In the genomic region with DNA sequence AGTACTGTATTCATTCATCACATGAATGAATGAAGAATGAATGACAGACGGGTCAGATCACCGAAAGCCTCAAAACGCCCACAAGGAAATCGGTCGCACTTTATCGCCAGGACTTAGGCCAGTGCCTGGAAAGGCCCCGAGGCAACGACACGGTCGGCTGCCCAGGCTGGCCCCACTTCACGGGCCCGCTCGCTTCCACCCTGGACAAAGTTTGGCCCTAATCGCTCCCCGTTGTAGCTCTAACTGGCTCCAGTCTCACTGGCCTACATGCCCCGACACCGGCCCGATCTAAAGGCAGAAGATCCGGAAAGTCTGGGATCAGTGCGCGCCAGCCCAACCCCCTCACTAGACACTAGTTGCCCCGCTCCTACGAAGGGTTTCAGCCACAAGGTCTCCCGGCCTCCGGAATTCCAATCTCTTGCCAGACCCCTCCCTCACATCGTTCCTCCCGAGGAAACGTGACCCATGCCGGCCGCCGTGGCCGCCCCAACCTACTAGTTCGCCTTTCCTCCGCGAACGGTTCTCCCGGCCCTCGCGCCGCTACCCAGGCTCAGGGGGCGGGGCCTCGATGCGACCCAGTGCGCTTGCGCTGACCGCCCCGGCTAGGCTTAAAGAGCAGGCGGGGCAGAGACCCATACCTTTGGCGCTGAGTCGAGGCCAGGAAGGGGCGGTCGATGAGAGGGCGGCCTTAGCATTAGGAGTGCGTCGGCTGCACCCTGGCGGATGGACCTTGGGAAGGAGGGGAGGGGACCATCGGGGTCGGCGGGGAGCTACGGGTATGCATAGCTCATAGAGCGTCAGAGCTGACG, we compare ENCODE assay signal across 1 cellular context.
TF ChIP-seq lines count a peak whose summit lies in the region.

Gene GSS (minus strand): TSS at position 575 of the 809 bp plus-strand sequence. CDS start 3,954 bp downstream, outside the sequence.
Gene MYH7B (plus strand): TSS at position 637 of the 809 bp plus-strand sequence. CDS start 22,138 bp downstream, outside the sequence.

TF ChIP-seq in HEK293, 187 proteins besides CTCF, POLR2A, EP300 and RAD21 (continued from another document and continues in another):
- TF ChIP-seq ZNF266 (tag by site-specific recombination; IDR thresholded peaks at IDR 0.05; ENCODE audit: low read depth) = no peak
- no peak for TF ChIP-seq ZBTB49 (tag by site-specific recombination; IDR thresholded peaks at IDR 0.05; ENCODE audit: low read depth)
- peak; percentile 85 for TF ChIP-seq ZEB2 (tag by site-specific recombination; IDR thresholded peaks at IDR 0.05)
- peak; percentile 85; the same call in 1 of the 2 replicates for TF ChIP-seq KLF8 (tag by site-specific recombination; IDR thresholded peaks at IDR 0.05)
- no peak for TF ChIP-seq ZNF560 (tag by site-specific recombination; IDR thresholded peaks at IDR 0.05; ENCODE audit: borderline replicate concordance)
- peak; percentile 89 for TF ChIP-seq ZNF600 (tag by site-specific recombination; IDR thresholded peaks at IDR 0.05)
- no peak for TF ChIP-seq SALL2 (tag by site-specific recombination; IDR thresholded peaks at IDR 0.05; ENCODE audit: borderline replicate concordance)
- TF ChIP-seq ZNF138 (tag by site-specific recombination; IDR thresholded peaks at IDR 0.05; ENCODE audit: borderline replicate concordance) = no peak
- 0 out of 2 replicates have a peak, but pooled peaks have one; percentile 36 for TF ChIP-seq ZSCAN4 (tag by site-specific recombination; IDR thresholded peaks at IDR 0.05)
- no peak for TF ChIP-seq GLIS1 (tag by site-specific recombination; IDR thresholded peaks at IDR 0.05)
- TF ChIP-seq, protein P1, sequence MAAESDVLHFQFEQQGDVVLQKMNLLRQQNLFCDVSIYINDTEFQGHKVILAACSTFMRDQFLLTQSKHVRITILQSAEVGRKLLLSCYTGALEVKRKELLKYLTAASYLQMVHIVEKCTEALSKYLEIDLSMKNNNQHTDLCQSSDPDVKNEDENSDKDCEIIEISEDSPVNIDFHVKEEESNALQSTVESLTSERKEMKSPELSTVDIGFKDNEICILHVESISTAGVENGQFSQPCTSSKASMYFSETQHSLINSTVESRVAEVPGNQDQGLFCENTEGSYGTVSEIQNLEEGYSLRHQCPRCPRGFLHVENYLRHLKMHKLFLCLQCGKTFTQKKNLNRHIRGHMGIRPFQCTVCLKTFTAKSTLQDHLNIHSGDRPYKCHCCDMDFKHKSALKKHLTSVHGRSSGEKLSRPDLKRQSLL (tag by site-specific recombination; IDR thresholded peaks at IDR 0.05) = peak; percentile 50; the same call in 1 of the 2 replicates
- TF ChIP-seq TRIM28 (IDR thresholded peaks at IDR 0.05; ENCODE audit: borderline replicate concordance, low read length) = no peak; the same call in 1 of the 2 replicates
- TF ChIP-seq KLF7 (tag by site-specific recombination; IDR thresholded peaks at IDR 0.05; ENCODE audit: borderline replicate concordance) = no peak
- TF ChIP-seq SP2 (tag by site-specific recombination; IDR thresholded peaks at IDR 0.05) = peak; percentile 93
- TF ChIP-seq, protein P2, sequence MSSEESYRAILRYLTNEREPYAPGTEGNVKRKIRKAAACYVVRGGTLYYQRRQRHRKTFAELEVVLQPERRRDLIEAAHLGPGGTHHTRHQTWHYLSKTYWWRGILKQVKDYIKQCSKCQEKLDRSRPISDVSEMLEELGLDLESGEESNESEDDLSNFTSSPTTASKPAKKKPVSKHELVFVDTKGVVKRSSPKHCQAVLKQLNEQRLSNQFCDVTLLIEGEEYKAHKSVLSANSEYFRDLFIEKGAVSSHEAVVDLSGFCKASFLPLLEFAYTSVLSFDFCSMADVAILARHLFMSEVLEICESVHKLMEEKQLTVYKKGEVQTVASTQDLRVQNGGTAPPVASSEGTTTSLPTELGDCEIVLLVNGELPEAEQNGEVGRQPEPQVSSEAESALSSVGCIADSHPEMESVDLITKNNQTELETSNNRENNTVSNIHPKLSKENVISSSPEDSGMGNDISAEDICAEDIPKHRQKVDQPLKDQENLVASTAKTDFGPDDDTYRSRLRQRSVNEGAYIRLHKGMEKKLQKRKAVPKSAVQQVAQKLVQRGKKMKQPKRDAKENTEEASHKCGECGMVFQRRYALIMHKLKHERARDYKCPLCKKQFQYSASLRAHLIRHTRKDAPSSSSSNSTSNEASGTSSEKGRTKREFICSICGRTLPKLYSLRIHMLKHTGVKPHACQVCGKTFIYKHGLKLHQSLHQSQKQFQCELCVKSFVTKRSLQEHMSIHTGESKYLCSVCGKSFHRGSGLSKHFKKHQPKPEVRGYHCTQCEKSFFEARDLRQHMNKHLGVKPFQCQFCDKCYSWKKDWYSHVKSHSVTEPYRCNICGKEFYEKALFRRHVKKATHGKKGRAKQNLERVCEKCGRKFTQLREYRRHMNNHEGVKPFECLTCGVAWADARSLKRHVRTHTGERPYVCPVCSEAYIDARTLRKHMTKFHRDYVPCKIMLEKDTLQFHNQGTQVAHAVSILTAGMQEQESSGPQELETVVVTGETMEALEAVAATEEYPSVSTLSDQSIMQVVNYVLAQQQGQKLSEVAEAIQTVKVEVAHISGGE (tag by site-specific recombination; conservative IDR thresholded peaks at IDR 0.05; ENCODE audit: low read depth) = no peak; the same call in none of the 2 replicates
- peak; percentile 28; the same call in 1 of the 2 replicates for TF ChIP-seq ZIC2 (tag by site-specific recombination; IDR thresholded peaks at IDR 0.05)
- TF ChIP-seq OVOL3 (tag by site-specific recombination; IDR thresholded peaks at IDR 0.05) = peak; percentile 88
- TF ChIP-seq, protein P3, sequence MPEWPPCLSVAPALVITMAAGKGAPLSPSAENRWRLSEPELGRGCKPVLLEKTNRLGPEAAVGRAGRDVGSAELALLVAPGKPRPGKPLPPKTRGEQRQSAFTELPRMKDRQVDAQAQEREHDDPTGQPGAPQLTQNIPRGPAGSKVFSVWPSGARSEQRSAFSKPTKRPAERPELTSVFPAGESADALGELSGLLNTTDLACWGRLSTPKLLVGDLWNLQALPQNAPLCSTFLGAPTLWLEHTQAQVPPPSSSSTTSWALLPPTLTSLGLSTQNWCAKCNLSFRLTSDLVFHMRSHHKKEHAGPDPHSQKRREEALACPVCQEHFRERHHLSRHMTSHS (tag by site-specific recombination; IDR thresholded peaks at IDR 0.05) = no peak
- 0 out of 2 replicates have a peak, but pooled peaks have one; percentile 19 for TF ChIP-seq FEZF1 (tag by site-specific recombination; IDR thresholded peaks at IDR 0.05)
- peak; percentile 90 for TF ChIP-seq SP7 (tag by site-specific recombination; IDR thresholded peaks at IDR 0.05)
- TF ChIP-seq GLI2 (tag by site-specific recombination; IDR thresholded peaks at IDR 0.05; ENCODE audit: borderline replicate concordance, low read depth) = no peak
- TF ChIP-seq ZNF311 (tag by site-specific recombination; IDR thresholded peaks at IDR 0.05; ENCODE audit: borderline replicate concordance) = no peak
- TF ChIP-seq ZNF394 (tag by site-specific recombination; IDR thresholded peaks at IDR 0.05; ENCODE audit: borderline replicate concordance) = peak; percentile 88
- no peak for TF ChIP-seq ZNF626 (tag by site-specific recombination; IDR thresholded peaks at IDR 0.05)
- peak; percentile 55; the same call in 1 of the 2 replicates for TF ChIP-seq ZNF660 (tag by site-specific recombination; IDR thresholded peaks at IDR 0.05)
- TF ChIP-seq PBX3 (CRISPR knock-in tag; IDR thresholded peaks at IDR 0.05) = no peak
- TF ChIP-seq TCF7L2 (IDR thresholded peaks at IDR 0.05; ENCODE audit: borderline replicate concordance, low read depth, low read length) = no peak
- TF ChIP-seq SP3 (tag by site-specific recombination; IDR thresholded peaks at IDR 0.05) = peak; percentile 89
- TF ChIP-seq ZNF530 (tag by site-specific recombination; IDR thresholded peaks at IDR 0.05; ENCODE audit: low read depth) = no peak
- TF ChIP-seq, protein P4, sequence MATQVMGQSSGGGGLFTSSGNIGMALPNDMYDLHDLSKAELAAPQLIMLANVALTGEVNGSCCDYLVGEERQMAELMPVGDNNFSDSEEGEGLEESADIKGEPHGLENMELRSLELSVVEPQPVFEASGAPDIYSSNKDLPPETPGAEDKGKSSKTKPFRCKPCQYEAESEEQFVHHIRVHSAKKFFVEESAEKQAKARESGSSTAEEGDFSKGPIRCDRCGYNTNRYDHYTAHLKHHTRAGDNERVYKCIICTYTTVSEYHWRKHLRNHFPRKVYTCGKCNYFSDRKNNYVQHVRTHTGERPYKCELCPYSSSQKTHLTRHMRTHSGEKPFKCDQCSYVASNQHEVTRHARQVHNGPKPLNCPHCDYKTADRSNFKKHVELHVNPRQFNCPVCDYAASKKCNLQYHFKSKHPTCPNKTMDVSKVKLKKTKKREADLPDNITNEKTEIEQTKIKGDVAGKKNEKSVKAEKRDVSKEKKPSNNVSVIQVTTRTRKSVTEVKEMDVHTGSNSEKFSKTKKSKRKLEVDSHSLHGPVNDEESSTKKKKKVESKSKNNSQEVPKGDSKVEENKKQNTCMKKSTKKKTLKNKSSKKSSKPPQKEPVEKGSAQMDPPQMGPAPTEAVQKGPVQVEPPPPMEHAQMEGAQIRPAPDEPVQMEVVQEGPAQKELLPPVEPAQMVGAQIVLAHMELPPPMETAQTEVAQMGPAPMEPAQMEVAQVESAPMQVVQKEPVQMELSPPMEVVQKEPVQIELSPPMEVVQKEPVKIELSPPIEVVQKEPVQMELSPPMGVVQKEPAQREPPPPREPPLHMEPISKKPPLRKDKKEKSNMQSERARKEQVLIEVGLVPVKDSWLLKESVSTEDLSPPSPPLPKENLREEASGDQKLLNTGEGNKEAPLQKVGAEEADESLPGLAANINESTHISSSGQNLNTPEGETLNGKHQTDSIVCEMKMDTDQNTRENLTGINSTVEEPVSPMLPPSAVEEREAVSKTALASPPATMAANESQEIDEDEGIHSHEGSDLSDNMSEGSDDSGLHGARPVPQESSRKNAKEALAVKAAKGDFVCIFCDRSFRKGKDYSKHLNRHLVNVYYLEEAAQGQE (tag by site-specific recombination; IDR thresholded peaks at IDR 0.05) = peak; percentile 39; the same call in 1 of the 2 replicates
- TF ChIP-seq, protein P5, sequence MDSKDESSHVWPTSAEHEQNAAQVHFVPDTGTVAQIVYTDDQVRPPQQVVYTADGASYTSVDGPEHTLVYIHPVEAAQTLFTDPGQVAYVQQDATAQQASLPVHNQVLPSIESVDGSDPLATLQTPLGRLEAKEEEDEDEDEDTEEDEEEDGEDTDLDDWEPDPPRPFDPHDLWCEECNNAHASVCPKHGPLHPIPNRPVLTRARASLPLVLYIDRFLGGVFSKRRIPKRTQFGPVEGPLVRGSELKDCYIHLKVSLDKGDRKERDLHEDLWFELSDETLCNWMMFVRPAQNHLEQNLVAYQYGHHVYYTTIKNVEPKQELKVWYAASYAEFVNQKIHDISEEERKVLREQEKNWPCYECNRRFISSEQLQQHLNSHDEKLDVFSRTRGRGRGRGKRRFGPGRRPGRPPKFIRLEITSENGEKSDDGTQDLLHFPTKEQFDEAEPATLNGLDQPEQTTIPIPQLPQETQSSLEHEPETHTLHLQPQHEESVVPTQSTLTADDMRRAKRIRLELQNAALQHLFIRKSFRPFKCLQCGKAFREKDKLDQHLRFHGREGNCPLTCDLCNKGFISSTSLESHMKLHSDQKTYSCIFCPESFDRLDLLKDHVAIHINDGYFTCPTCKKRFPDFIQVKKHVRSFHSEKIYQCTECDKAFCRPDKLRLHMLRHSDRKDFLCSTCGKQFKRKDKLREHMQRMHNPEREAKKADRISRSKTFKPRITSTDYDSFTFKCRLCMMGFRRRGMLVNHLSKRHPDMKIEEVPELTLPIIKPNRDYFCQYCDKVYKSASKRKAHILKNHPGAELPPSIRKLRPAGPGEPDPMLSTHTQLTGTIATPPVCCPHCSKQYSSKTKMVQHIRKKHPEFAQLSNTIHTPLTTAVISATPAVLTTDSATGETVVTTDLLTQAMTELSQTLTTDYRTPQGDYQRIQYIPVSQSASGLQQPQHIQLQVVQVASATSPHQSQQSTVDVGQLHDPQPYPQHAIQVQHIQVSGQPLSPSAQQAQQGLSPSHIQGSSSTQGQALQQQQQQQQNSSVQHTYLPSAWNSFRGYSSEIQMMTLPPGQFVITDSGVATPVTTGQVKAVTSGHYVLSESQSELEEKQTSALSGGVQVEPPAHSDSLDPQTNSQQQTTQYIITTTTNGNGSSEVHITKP (tag by site-specific recombination; IDR thresholded peaks at IDR 0.05) = peak; percentile 74
- no peak for TF ChIP-seq YY1 (tag by site-specific recombination; IDR thresholded peaks at IDR 0.05)
- TF ChIP-seq ZNF211 (tag by site-specific recombination; IDR thresholded peaks at IDR 0.05; ENCODE audit: low read depth) = no peak
- TF ChIP-seq ZNF112 (tag by site-specific recombination; IDR thresholded peaks at IDR 0.05) = no peak
- no peak for TF ChIP-seq ZNF350 (tag by site-specific recombination; IDR thresholded peaks at IDR 0.05)
